ENCODE assay signal across 8 cellular contexts in the genomic region with DNA sequence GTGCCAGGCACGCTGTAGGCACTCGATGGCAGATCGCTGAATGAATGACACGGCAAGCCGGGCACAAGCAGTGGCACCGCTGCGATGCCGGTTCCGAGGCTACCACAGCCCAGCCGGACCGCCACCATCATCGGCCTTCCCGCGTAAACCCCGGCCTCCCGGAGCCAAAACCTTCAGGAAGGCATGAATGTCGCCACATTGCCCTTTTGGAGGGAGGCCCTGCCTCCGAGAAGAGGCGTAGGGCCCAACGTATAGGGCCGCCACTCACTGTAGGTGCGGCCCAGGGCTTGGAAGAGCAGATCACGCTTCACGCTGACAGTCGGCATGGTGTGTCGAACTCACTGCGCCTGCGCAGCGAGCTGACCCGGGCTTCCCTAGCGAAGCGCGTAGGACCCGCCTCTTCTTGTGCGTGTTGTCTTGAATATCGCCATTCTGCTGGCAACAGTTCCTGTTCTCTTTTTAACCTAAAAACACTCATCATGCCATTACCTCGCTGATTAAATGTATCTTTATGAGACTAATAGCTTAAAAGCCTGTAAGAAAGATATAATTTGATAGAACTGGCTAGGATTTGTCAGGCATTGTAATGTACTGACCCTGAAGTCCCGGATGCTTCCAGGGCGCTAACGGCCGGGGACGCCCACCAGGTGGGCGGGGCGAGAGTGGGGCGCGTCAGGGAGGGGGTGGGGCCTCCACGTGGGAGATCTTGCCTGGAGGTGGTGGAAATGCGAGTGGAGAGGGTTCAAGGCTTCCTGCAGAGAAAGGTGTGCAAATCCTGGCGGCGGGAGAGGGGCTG. TPM values are rescaled to one million over a fixed set of nuclear protein-coding genes. Genes with fewer than 3 reads are reported as not detected.
DNase-seq lines count a peak whose midpoint lies in the region; ATAC-seq lines count a peak whose summit lies in the region.

A gene (minus strand): TSS at position 345 of the 796 bp plus-strand sequence. CDS start 19 bp downstream, at position 326.

- peaks cover 23 to 33% (median 31%) of the 10 kb centered on the region in 3 donors for H3K4me1 Mint-ChIP-seq in IgD-negative memory B cell

- DNase-seq in DMS 273 treated with DMSO at 0.1 percent for 48 hours (lab: John Stamatoyannopoulos, UW) (peak; percentile 93), OCI-M2 (lab: John Stamatoyannopoulos, UW; ENCODE audit: unreplicated experiment) (peak; percentile 80), activated T-cell treated with anti-CD3 and anti-CD28 coated beads for 4 hours (peak; percentile 89), epithelial cell of prostate (ENCODE audit: low read depth, low spot score) (peak; percentile 86), mucosa of gallbladder (ENCODE audit: low spot score) (peak; percentile 96)
- peak; percentile 84 to 86 for DNase-seq in stimulated activated CD8-positive, alpha-beta memory T cell treated with anti-CD3 and anti-CD28 coated beads, Interleukin-4, amount 100 ng/mL, for 4 hours (ENCODE audit: low read depth in 2 of 2, low spot score in 1 of 2)

- peak within 1 kb of the TSS; percentile 96 to 100 (median 99) for H3K4me3 Mint-ChIP-seq in IgD-negative memory B cell

- ATAC-seq in GM21529 (IDR thresholded peaks at IDR 0.05; ENCODE audit: unreplicated experiment): peak; percentile 85

- H3K27ac ChIP-seq in epithelial cell of prostate: peak within 1 kb of the TSS; percentile 87

- peaks cover 0 to 2% (median 0%) of the 10 kb centered on the region in 3 donors for H3K9me3 Mint-ChIP-seq in IgD-negative memory B cell

- H3K27me3 Mint-ChIP-seq in IgD-negative memory B cell: no peaks in the 10 kb centered on the region

- peaks cover 1% of the 10 kb centered on the region for H3K36me3 Mint-ChIP-seq in IgD-negative memory B cell

- peak within 1 kb of the TSS; percentile 99 to 100 (median 100) for H3K27ac Mint-ChIP-seq in IgD-negative memory B cell

RNA-seq across cellular contexts. Expression of the gene that starts here (rescaled TPM):
- polyA plus RNA-seq in IgD-negative memory B cell: 20.4 TPM
- total RNA-seq in mucosa of gallbladder: 12.1 TPM

Comparison
In these comparisons a context has a peak if more than half of its experiments do, and no peak if none do; other contexts are left out.
1. Peak in every context shown above with its lines: DNase-seq, ATAC-seq and H3K27ac ChIP-seq.